Comparison of ENCODE assay signal across 1 cellular context in the genomic region with DNA sequence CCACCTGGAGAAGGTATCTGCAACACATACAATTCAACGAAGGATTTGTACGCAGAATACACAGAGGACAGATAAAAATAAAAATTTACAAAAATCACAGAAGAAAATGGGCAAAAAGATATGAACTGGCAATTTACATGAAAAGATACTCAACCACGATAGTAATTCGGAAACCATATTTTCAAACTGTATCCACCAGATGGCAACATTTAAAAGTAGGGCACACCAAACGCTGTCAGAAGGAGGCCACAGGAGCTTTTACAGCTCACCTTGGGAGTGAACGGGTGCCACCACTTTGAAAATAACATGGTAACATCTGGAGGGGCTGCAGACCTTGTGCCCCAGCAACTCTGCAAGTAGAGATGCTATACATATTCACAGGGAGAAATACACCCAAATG.
TF ChIP-seq lines count a peak whose summit lies in the region.

No MANE protein-coding gene starts in this region.

TF ChIP-seq in HepG2, 621 proteins besides CTCF, POLR2A, EP300 and RAD21:
- TF ChIP-seq STAG1 (CRISPR knock-in tag; IDR thresholded peaks at IDR 0.05) (peak; percentile 35), ZNF350 (CRISPR knock-in tag; IDR thresholded peaks at IDR 0.05; ENCODE audit: borderline replicate concordance, low read depth) (no peak), SMC3 (IDR thresholded peaks at IDR 0.05; ENCODE audit: low read length) (peak; percentile 41; the same call in 1 of the 2 replicates)
- TF ChIP-seq, protein P1, sequence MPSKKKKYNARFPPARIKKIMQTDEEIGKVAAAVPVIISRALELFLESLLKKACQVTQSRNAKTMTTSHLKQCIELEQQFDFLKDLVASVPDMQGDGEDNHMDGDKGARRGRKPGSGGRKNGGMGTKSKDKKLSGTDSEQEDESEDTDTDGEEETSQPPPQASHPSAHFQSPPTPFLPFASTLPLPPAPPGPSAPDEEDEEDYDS (CRISPR knock-in tag; IDR thresholded peaks at IDR 0.05): no peak
- TF ChIP-seq, protein P2, sequence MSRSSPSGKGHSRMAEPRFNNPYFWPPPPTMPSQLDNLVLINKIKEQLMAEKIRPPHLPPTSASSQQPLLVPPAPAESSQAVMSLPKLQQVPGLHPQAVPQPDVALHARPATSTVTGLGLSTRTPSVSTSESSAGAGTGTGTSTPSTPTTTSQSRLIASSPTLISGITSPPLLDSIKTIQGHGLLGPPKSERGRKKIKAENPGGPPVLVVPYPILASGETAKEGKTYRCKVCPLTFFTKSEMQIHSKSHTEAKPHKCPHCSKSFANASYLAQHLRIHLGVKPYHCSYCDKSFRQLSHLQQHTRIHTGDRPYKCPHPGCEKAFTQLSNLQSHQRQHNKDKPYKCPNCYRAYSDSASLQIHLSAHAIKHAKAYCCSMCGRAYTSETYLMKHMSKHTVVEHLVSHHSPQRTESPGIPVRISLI (CRISPR knock-in tag; IDR thresholded peaks at IDR 0.05; ENCODE audit: borderline replicate concordance): no peak
